Comparison of ENCODE assay signal across 28 cellular contexts in the genomic region with DNA sequence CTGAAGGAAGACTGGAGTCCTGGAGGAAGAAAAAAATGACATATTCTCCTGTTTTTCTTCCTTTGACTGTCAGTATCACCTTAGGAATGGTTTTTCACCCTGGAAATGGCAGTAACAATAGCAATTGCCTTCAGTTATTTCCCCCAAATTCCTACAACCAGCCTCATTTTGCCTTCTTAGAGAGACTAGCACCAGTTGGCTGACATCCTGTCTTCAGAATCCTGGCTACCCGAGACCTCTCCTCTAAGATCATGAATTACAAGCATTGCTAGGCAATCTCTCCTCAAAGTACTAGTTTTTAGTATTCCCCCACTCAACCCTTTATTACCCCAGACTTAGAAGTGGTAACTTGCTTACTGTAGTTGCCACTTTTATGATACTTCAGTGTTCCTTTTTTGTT. TPM values are rescaled to one million over a fixed set of nuclear protein-coding genes. Genes with fewer than 3 reads are reported as not detected.
"Had no signal": no experiment of that assay in that cellular context is flagged by ENCODE, and none has a peak within 500 bp of the region (broad histone marks: within the 10 kb centered on the region; RNA-seq: fewer than 3 reads in every experiment).

No MANE protein-coding gene starts in this region.

- H3K27ac ChIP-seq: colonic mucosa, heart right ventricle, pancreas, suprapubic skin, thyroid gland had no signal

- FAIRE-seq: frontal cortex, pancreas, small intestine, urothelium cell line had no signal

- DNase-seq: colonic mucosa; dermis blood vessel endothelial cell; heart right ventricle; hypothalamus; left colon; mammary epithelial cell; natural killer cell; occipital lobe; pancreas; right cardiac atrium; small intestine; stimulated activated CD4-positive, alpha-beta T cell treated with anti-CD3 and anti-CD28 coated beads, Interleukin-4, amount 100 ng/mL, for 1 hour; stimulated activated CD8-positive, alpha-beta memory T cell treated with anti-CD3 and anti-CD28 coated beads, Interleukin-4, amount 100 ng/mL, for 48 hours; stimulated activated naive CD8-positive, alpha-beta T cell treated with anti-CD3 and anti-CD28 coated beads, Interleukin-15, Interleukin-2, amounts not matched to agents 100 U/mL and 50 U/mL, for 24 hours; thyroid gland had no signal

- H3K27me3 ChIP-seq: colonic mucosa, pancreas, suprapubic skin, thyroid gland had no signal

- H3K9me3 ChIP-seq: colonic mucosa, heart right ventricle, pancreas, suprapubic skin, thyroid gland had no signal

- H3K36me3 ChIP-seq: colonic mucosa, heart right ventricle, pancreas, suprapubic skin, thyroid gland had no signal

- H3K4me1 ChIP-seq: colonic mucosa, heart right ventricle, suprapubic skin, thyroid gland had no signal

- H3K4me3 ChIP-seq: colonic mucosa, heart right ventricle, pancreas, suprapubic skin, thyroid gland had no signal

- ATAC-seq: esophagus mucosa; heart right ventricle; left colon; natural killer cell; pancreas; right cardiac atrium; stimulated activated effector memory CD8-positive, alpha-beta T cell treated with anti-CD3 and anti-CD28 coated beads, Interleukin-12 subunit alpha, Interleukin-12 subunit beta, amount 100 ng/mL, for 72 hours; stimulated activated naive CD8-positive, alpha-beta T cell treated with anti-CD3 and anti-CD28 coated beads, Interleukin-15, Interleukin-2, amounts not matched to agents 100 U/mL and 50 U/mL, for 24 hours had no signal

RNA-seq across cellular contexts. Expression of a gene that starts 53.4 kb away (rescaled TPM):
- total RNA-seq: cerebellum, colonic mucosa, dermis blood vessel endothelial cell, esophagus mucosa, fibroblast of lung, frontal cortex, heart right ventricle, kidney epithelial cell, left colon, liver, mammary epithelial cell, mucosa of gallbladder, myocyte, natural killer cell, neural crest cell, occipital lobe, pancreas, progenitor cell of endocrine pancreas, right cardiac atrium, suprapubic skin, thyroid gland had no signal
- polyA plus RNA-seq: fibroblast of lung, heart right ventricle, liver, mammary epithelial cell, pancreas, right cardiac atrium, small intestine had no signal

RNA-seq across cellular contexts. Expression of a gene that starts 55.8 kb away (rescaled TPM):
- total RNA-seq: natural killer cell had no signal
